16 cellular contexts compared by ENCODE assay signal in genomic region chr22:20869234-20869633, GRCh38. TPM values are rescaled to one million over a fixed set of nuclear protein-coding genes. Genes with fewer than 3 reads are reported as not detected.
DNase-seq lines count a peak whose midpoint lies in the region; ATAC-seq and TF ChIP-seq lines count a peak whose summit lies in the region.
"Had no signal": no experiment of that assay in that cellular context is flagged by ENCODE, and none has a peak within 500 bp of the region (broad histone marks: within the 10 kb centered on the region; RNA-seq: fewer than 3 reads in every experiment).

No MANE protein-coding gene starts in this region.

- H3K27me3 ChIP-seq in left ventricle myocardium inferior (ENCODE audit: low read depth) (no peaks in the 10 kb centered on the region), spleen (replicated peaks in 1 of 7) (no peaks in the 10 kb centered on the region)

- H3K27ac ChIP-seq in left ventricle myocardium inferior (replicated peaks): peak overlapping the region; percentile 13
- H3K27ac ChIP-seq in spleen: peak overlapping the region in 6 of 8 donors; percentile 62 to 86 (median 84)
- H3K27ac ChIP-seq: GM23248 had no signal

- H3K4me3 ChIP-seq in left ventricle myocardium inferior: no peak overlapping the region
- no peak overlapping the region for H3K4me3 ChIP-seq in spleen
- H3K4me3 ChIP-seq: GM12878, GM23248 had no signal

- H3K27ac Mint-ChIP-seq in dendritic cell treated with granulocyte-macrophage colony-stimulating factor and Interleukin-4, amounts not matched to agents 40 ng/mL and 50 ng/mL, for 4 days: peak overlapping the region; percentile 42
- peak overlapping the region in 3 of 6 donors; percentile 61 to 94 (median 93) for H3K27ac Mint-ChIP-seq in immature natural killer cell
- H3K27ac Mint-ChIP-seq: B cell; CD4-positive, alpha-beta T cell had no signal

- H3K27me3 Mint-ChIP-seq in dendritic cell treated with granulocyte-macrophage colony-stimulating factor and Interleukin-4, amounts not matched to agents 40 ng/mL and 50 ng/mL, for 4 days: no peaks in the 10 kb centered on the region
- peaks cover 0 to 4% (median 0%) of the 10 kb centered on the region in 3 donors for H3K27me3 Mint-ChIP-seq in immature natural killer cell (ENCODE audit: low read depth in 3 of 3)
- H3K27me3 Mint-ChIP-seq: B cell; CD4-positive, alpha-beta T cell had no signal

- peaks cover 46% of the 10 kb centered on the region for H3K4me1 Mint-ChIP-seq in dendritic cell treated with granulocyte-macrophage colony-stimulating factor and Interleukin-4, amounts not matched to agents 40 ng/mL and 50 ng/mL, for 4 days (ENCODE audit: low read depth)
- H3K4me1 Mint-ChIP-seq in immature natural killer cell: peaks cover 38 to 41% of the 10 kb centered on the region in 2 donors

- no peak for ATAC-seq in Right ventricle myocardium superior (ENCODE audit: poor library complexity)
- no peak for ATAC-seq in GM21576 (IDR thresholded peaks at IDR 0.05; ENCODE audit: unreplicated experiment)
- no peak for ATAC-seq in HG02870 (IDR thresholded peaks at IDR 0.05; ENCODE audit: unreplicated experiment)
- ATAC-seq: GM12878, HCT116 had no signal

- H3K4me1 ChIP-seq in left ventricle myocardium inferior (peaks cover 34% of the 10 kb centered on the region), spleen (peaks cover 16 to 52% (median 42%) of the 10 kb centered on the region in 6 donors)

- DNase-seq in left ventricle myocardium inferior (no peak), Right ventricle myocardium superior (no peak), spleen (no peak), immature natural killer cell (no peak)
- DNase-seq: ACHN; C1 segment of cervical spinal cord; Calu3; CD4-positive, alpha-beta T cell; DMS 273 treated with DMSO at 0.1 percent for 48 hours; GM23248 had no signal

- no peak for TF ChIP-seq POLR2A in spleen (IDR thresholded peaks at IDR 0.05)

- TF ChIP-seq CTCF in left ventricle myocardium inferior (IDR thresholded peaks at IDR 0.05; ENCODE audit: borderline replicate concordance) (no peak), spleen (IDR thresholded peaks at IDR 0.05 in 8 of 11, conservative IDR thresholded peaks at IDR 0.05 in 3 of 11) (no peak)

- H3K9me3 Mint-ChIP-seq in dendritic cell treated with granulocyte-macrophage colony-stimulating factor and Interleukin-4, amounts not matched to agents 40 ng/mL and 50 ng/mL, for 4 days: no peaks in the 10 kb centered on the region
- H3K9me3 Mint-ChIP-seq in immature natural killer cell: no peaks in the 10 kb centered on the region
- H3K9me3 Mint-ChIP-seq: CD4-positive, alpha-beta T cell had no signal

- intact Hi-C loops in left ventricle myocardium inferior (cut with micrococcal nuclease): no loop called here
- intact Hi-C loops in Right ventricle myocardium superior (cut with DNase I): no loop called here
- intact Hi-C loops in dendritic cell treated with granulocyte-macrophage colony-stimulating factor and Interleukin-4, amounts not matched to agents 40 ng/mL and 50 ng/mL, for 4 days (cut with micrococcal nuclease): loop anchor here (10.0 kb wide), 1 partner anchor 64 kb away; no protein-coding TSS in a partner anchor
- intact Hi-C loops in spleen (cut with DNase I; ENCODE audit: low total_unique reads): no loop called here

- 95 to 100% (median 98%) methylated on average over 2 of the region's 2 CpGs for WGBS in spleen, 5 donors

- no peak overlapping the region for H3K4me3 Mint-ChIP-seq in dendritic cell treated with granulocyte-macrophage colony-stimulating factor and Interleukin-4, amounts not matched to agents 40 ng/mL and 50 ng/mL, for 4 days
- no peak overlapping the region for H3K4me3 Mint-ChIP-seq in immature natural killer cell
- H3K4me3 Mint-ChIP-seq: B cell; CD4-positive, alpha-beta T cell had no signal

- H3K36me3 Mint-ChIP-seq in dendritic cell treated with granulocyte-macrophage colony-stimulating factor and Interleukin-4, amounts not matched to agents 40 ng/mL and 50 ng/mL, for 4 days (ENCODE audit: low read depth): peaks cover 66% of the 10 kb centered on the region
- H3K36me3 Mint-ChIP-seq in immature natural killer cell: peaks cover 0 to 11% (median 3%) of the 10 kb centered on the region in 3 donors

- H3K9me3 ChIP-seq in left ventricle myocardium inferior (replicated peaks) (no peaks in the 10 kb centered on the region), spleen (no peaks in the 10 kb centered on the region)

- H3K36me3 ChIP-seq in left ventricle myocardium inferior (peaks cover 35% of the 10 kb centered on the region), spleen (peaks cover 0 to 94% (median 30%) of the 10 kb centered on the region in 6 donors)

RNA-seq across cellular contexts. Expression of gene SNAP29, which starts 10.4 kb away (rescaled TPM):
- total RNA-seq in left ventricle myocardium inferior (25.8 TPM), Right ventricle myocardium superior (22.3 TPM), spleen (10 to 100 TPM; 22.6 to 33.5 (median 28.2) TPM)
- polyA plus RNA-seq in spleen (10 to 100 TPM; 13.7 to 19.5 (median 17.2) TPM), immature natural killer cell (10 to 100 TPM; 25.3 to 35.8 (median 35.7) TPM)

RNA-seq across cellular contexts. Expression of gene PI4KA, which starts 10.6 kb away (rescaled TPM):
- total RNA-seq in left ventricle myocardium inferior (40.5 TPM), Right ventricle myocardium superior (38.4 TPM), spleen (100 to 1,000 TPM in 6 of 7 donors, 10 to 100 TPM in 1; 86.2 to 143 (median 122) TPM)
- polyA plus RNA-seq in spleen (10 to 100 TPM; 29.8 to 48.1 (median 35.3) TPM), immature natural killer cell (10 to 100 TPM; 31.5 to 80.0 (median 33.7) TPM)

RNA-seq across cellular contexts. Expression of gene CRKL, which starts 48.0 kb away (rescaled TPM):
- total RNA-seq in left ventricle myocardium inferior (52.6 TPM), Right ventricle myocardium superior (50.1 TPM), spleen (10 to 100 TPM; 56.7 to 65.3 (median 58.1) TPM)
- polyA plus RNA-seq in spleen (10 to 100 TPM; 11.5 to 17.9 (median 12.2) TPM), immature natural killer cell (10 to 100 TPM; 26.7 to 50.7 (median 43.1) TPM)
